In the genomic region with DNA sequence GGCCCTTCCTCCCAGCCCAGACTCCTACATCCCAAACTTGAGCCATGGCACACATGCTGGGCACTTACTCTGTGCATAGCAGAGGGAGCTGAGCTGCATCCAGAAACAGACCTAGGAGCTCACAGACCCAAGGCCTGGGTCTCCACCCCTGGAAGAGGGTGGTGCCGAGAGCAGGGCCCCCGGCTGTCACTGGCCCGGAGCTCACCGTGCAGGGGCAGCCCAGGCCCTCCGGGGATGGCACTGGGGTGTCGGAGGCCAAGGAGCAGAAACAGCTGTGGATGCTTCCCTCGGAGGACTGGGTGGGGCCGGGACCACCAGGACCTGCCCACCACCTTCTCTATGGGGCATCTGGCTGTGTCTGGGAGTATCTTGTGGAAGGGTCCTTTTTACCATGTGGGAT, we compare ENCODE assay signal across 2 cellular contexts.
TF ChIP-seq lines count a peak whose summit lies in the region.

No MANE protein-coding gene starts in this region.

TF ChIP-seq in liver, 16 proteins besides CTCF, POLR2A, EP300 and RAD21:
- TF ChIP-seq EGR1 (IDR thresholded peaks at IDR 0.05; ENCODE audit: low read depth in 2 of 2) (no peak), GABPA (IDR thresholded peaks at IDR 0.05 in 1 of 2, conservative IDR thresholded peaks at IDR 0.05 in 1 of 2) (no peak), FOXA2 (IDR thresholded peaks at IDR 0.05) (no peak), HNF4A (conservative IDR thresholded peaks at IDR 0.05) (no peak), TAF1 (conservative IDR thresholded peaks at IDR 0.05) (no peak), HNF4G (IDR thresholded peaks at IDR 0.05) (no peak), YY1 (IDR thresholded peaks at IDR 0.05) (no peak)
- TF ChIP-seq, protein P1, sequence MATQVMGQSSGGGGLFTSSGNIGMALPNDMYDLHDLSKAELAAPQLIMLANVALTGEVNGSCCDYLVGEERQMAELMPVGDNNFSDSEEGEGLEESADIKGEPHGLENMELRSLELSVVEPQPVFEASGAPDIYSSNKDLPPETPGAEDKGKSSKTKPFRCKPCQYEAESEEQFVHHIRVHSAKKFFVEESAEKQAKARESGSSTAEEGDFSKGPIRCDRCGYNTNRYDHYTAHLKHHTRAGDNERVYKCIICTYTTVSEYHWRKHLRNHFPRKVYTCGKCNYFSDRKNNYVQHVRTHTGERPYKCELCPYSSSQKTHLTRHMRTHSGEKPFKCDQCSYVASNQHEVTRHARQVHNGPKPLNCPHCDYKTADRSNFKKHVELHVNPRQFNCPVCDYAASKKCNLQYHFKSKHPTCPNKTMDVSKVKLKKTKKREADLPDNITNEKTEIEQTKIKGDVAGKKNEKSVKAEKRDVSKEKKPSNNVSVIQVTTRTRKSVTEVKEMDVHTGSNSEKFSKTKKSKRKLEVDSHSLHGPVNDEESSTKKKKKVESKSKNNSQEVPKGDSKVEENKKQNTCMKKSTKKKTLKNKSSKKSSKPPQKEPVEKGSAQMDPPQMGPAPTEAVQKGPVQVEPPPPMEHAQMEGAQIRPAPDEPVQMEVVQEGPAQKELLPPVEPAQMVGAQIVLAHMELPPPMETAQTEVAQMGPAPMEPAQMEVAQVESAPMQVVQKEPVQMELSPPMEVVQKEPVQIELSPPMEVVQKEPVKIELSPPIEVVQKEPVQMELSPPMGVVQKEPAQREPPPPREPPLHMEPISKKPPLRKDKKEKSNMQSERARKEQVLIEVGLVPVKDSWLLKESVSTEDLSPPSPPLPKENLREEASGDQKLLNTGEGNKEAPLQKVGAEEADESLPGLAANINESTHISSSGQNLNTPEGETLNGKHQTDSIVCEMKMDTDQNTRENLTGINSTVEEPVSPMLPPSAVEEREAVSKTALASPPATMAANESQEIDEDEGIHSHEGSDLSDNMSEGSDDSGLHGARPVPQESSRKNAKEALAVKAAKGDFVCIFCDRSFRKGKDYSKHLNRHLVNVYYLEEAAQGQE (IDR thresholded peaks at IDR 0.05): no peak
TF ChIP-seq in liver: peak in this region for 0.

TF ChIP-seq in HepG2, 621 proteins besides CTCF, POLR2A, EP300 and RAD21:
- TF ChIP-seq ZNF205 (CRISPR knock-in tag; IDR thresholded peaks at IDR 0.05) (no peak), CAMTA2 (CRISPR knock-in tag; IDR thresholded peaks at IDR 0.05; ENCODE audit: borderline replicate concordance) (no peak), ZNF670 (CRISPR knock-in tag; IDR thresholded peaks at IDR 0.05; ENCODE audit: borderline replicate concordance) (no peak), ZFP41 (CRISPR knock-in tag; IDR thresholded peaks at IDR 0.05; ENCODE audit: borderline replicate concordance) (no peak), HMGA1 (CRISPR knock-in tag; conservative IDR thresholded peaks at IDR 0.05) (no peak), ZNF614 (CRISPR knock-in tag; IDR thresholded peaks at IDR 0.05; ENCODE audit: borderline replicate concordance) (no peak), SRY (CRISPR knock-in tag; IDR thresholded peaks at IDR 0.05) (no peak), ZNF83 (CRISPR knock-in tag; IDR thresholded peaks at IDR 0.05; ENCODE audit: borderline replicate concordance) (no peak), ZNF12 (CRISPR knock-in tag; IDR thresholded peaks at IDR 0.05) (no peak), ONECUT2 (CRISPR knock-in tag; IDR thresholded peaks at IDR 0.05) (no peak), ZNF816 (CRISPR knock-in tag; IDR thresholded peaks at IDR 0.05; ENCODE audit: borderline replicate concordance) (no peak)
- TF ChIP-seq, protein P2, sequence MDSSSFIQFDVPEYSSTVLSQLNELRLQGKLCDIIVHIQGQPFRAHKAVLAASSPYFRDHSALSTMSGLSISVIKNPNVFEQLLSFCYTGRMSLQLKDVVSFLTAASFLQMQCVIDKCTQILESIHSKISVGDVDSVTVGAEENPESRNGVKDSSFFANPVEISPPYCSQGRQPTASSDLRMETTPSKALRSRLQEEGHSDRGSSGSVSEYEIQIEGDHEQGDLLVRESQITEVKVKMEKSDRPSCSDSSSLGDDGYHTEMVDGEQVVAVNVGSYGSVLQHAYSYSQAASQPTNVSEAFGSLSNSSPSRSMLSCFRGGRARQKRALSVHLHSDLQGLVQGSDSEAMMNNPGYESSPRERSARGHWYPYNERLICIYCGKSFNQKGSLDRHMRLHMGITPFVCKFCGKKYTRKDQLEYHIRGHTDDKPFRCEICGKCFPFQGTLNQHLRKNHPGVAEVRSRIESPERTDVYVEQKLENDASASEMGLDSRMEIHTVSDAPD (CRISPR knock-in tag; IDR thresholded peaks at IDR 0.05): no peak
TF ChIP-seq in HepG2: peak in this region for 0.
